2 cellular contexts compared by ENCODE assay signal in the genomic region with DNA sequence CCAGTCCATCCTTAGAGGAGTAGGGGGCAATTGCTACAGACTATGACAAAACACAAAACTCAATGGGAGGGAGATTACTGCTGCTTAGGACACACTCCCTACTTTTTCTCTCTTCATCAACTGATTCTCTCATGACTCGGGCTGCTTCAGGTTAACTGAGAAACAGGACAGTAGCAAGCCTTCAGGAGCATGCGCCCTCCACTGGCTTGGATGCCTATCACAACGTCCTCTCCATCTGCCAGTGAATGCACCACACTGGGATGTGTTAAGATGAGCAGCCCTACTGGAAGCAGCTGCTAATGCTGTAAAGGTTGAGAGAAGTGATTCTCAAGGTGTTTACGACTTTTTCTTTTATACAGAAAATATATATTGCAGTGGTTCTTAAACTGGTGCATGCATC.
TF ChIP-seq lines count a peak whose summit lies in the region.

No MANE protein-coding gene starts in this region.

TF ChIP-seq in GM23338, 12 proteins besides CTCF, POLR2A, EP300 and RAD21 (continues in another document):
- TF ChIP-seq CREB1 (CRISPR knock-in tag; IDR thresholded peaks at IDR 0.05; ENCODE audit: low read depth) (no peak), EZH2 (IDR thresholded peaks at IDR 0.05; ENCODE audit: low read depth, unreplicated experiment) (no peak), EZH2phosphoT487 (IDR thresholded peaks at IDR 0.05; ENCODE audit: unreplicated experiment) (no peak), ZNF114 (CRISPR knock-in tag; IDR thresholded peaks at IDR 0.05) (no peak), STAT1 (IDR thresholded peaks at IDR 0.05; ENCODE audit: unreplicated experiment) (no peak), ZNF331 (CRISPR knock-in tag; IDR thresholded peaks at IDR 0.05; ENCODE audit: low read depth) (no peak), JUNB (IDR thresholded peaks at IDR 0.05; ENCODE audit: unreplicated experiment) (no peak), NANOG (IDR thresholded peaks at IDR 0.05; ENCODE audit: borderline replicate concordance) (no peak), POLR2AphosphoS5 (IDR thresholded peaks at IDR 0.05; ENCODE audit: low read depth) (no peak)
- TF ChIP-seq, protein P1, sequence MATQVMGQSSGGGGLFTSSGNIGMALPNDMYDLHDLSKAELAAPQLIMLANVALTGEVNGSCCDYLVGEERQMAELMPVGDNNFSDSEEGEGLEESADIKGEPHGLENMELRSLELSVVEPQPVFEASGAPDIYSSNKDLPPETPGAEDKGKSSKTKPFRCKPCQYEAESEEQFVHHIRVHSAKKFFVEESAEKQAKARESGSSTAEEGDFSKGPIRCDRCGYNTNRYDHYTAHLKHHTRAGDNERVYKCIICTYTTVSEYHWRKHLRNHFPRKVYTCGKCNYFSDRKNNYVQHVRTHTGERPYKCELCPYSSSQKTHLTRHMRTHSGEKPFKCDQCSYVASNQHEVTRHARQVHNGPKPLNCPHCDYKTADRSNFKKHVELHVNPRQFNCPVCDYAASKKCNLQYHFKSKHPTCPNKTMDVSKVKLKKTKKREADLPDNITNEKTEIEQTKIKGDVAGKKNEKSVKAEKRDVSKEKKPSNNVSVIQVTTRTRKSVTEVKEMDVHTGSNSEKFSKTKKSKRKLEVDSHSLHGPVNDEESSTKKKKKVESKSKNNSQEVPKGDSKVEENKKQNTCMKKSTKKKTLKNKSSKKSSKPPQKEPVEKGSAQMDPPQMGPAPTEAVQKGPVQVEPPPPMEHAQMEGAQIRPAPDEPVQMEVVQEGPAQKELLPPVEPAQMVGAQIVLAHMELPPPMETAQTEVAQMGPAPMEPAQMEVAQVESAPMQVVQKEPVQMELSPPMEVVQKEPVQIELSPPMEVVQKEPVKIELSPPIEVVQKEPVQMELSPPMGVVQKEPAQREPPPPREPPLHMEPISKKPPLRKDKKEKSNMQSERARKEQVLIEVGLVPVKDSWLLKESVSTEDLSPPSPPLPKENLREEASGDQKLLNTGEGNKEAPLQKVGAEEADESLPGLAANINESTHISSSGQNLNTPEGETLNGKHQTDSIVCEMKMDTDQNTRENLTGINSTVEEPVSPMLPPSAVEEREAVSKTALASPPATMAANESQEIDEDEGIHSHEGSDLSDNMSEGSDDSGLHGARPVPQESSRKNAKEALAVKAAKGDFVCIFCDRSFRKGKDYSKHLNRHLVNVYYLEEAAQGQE (IDR thresholded peaks at IDR 0.05; ENCODE audit: unreplicated experiment): no peak
- TF ChIP-seq, protein P2, sequence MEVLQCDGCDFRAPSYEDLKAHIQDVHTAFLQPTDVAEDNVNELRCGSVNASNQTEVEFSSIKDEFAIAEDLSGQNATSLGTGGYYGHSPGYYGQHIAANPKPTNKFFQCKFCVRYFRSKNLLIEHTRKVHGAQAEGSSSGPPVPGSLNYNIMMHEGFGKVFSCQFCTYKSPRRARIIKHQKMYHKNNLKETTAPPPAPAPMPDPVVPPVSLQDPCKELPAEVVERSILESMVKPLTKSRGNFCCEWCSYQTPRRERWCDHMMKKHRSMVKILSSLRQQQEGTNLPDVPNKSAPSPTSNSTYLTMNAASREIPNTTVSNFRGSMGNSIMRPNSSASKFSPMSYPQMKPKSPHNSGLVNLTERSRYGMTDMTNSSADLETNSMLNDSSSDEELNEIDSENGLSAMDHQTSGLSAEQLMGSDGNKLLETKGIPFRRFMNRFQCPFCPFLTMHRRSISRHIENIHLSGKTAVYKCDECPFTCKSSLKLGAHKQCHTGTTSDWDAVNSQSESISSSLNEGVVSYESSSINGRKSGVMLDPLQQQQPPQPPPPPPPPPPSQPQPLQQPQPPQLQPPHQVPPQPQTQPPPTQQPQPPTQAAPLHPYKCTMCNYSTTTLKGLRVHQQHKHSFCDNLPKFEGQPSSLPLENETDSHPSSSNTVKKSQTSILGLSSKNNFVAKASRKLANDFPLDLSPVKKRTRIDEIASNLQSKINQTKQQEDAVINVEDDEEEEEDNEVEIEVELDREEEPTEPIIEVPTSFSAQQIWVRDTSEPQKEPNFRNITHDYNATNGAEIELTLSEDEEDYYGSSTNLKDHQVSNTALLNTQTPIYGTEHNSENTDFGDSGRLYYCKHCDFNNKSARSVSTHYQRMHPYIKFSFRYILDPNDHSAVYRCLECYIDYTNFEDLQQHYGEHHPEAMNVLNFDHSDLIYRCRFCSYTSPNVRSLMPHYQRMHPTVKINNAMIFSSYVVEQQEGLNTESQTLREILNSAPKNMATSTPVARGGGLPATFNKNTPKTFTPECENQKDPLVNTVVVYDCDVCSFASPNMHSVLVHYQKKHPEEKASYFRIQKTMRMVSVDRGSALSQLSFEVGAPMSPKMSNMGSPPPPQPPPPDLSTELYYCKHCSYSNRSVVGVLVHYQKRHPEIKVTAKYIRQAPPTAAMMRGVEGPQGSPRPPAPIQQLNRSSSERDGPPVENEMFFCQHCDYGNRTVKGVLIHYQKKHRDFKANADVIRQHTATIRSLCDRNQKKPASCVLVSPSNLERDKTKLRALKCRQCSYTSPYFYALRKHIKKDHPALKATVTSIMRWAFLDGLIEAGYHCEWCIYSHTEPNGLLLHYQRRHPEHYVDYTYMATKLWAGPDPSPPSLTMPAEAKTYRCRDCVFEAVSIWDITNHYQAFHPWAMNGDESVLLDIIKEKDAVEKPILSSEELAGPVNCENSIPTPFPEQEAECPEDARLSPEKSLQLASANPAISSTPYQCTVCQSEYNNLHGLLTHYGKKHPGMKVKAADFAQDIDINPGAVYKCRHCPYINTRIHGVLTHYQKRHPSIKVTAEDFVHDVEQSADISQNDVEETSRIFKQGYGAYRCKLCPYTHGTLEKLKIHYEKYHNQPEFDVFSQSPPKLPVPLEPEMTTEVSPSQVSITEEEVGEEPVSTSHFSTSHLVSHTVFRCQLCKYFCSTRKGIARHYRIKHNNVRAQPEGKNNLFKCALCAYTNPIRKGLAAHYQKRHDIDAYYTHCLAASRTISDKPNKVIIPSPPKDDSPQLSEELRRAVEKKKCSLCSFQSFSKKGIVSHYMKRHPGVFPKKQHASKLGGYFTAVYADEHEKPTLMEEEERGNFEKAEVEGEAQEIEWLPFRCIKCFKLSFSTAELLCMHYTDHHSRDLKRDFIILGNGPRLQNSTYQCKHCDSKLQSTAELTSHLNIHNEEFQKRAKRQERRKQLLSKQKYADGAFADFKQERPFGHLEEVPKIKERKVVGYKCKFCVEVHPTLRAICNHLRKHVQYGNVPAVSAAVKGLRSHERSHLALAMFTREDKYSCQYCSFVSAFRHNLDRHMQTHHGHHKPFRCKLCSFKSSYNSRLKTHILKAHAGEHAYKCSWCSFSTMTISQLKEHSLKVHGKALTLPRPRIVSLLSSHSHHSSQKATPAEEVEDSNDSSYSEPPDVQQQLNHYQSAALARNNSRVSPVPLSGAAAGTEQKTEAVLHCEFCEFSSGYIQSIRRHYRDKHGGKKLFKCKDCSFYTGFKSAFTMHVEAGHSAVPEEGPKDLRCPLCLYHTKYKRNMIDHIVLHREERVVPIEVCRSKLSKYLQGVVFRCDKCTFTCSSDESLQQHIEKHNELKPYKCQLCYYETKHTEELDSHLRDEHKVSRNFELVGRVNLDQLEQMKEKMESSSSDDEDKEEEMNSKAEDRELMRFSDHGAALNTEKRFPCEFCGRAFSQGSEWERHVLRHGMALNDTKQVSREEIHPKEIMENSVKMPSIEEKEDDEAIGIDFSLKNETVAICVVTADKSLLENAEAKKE (CRISPR knock-in tag; IDR thresholded peaks at IDR 0.05): no peak

TF ChIP-seq in K562, 482 proteins besides CTCF, POLR2A, EP300 and RAD21:
- TF ChIP-seq, protein P3, sequence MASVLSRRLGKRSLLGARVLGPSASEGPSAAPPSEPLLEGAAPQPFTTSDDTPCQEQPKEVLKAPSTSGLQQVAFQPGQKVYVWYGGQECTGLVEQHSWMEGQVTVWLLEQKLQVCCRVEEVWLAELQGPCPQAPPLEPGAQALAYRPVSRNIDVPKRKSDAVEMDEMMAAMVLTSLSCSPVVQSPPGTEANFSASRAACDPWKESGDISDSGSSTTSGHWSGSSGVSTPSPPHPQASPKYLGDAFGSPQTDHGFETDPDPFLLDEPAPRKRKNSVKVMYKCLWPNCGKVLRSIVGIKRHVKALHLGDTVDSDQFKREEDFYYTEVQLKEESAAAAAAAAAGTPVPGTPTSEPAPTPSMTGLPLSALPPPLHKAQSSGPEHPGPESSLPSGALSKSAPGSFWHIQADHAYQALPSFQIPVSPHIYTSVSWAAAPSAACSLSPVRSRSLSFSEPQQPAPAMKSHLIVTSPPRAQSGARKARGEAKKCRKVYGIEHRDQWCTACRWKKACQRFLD (CRISPR knock-in tag; IDR thresholded peaks at IDR 0.05): no peak
- TF ChIP-seq MTA3 (IDR thresholded peaks at IDR 0.05; ENCODE audit: borderline replicate concordance) (no peak), SETDB1 (IDR thresholded peaks at IDR 0.05; ENCODE audit: low read length) (no peak), ZNF780A (CRISPR knock-in tag; IDR thresholded peaks at IDR 0.05) (no peak), YBX1 (IDR thresholded peaks at IDR 0.05) (no peak), ATF7 (IDR thresholded peaks at IDR 0.05) (no peak), NR4A1 (CRISPR knock-in tag; IDR thresholded peaks at IDR 0.05) (no peak), NR4A1 (tag; IDR thresholded peaks at IDR 0.05) (no peak), POLR2AphosphoS2 (IDR thresholded peaks at IDR 0.05; ENCODE audit: low read length) (no peak), HMG20A (CRISPR knock-in tag; conservative IDR thresholded peaks at IDR 0.05) (no peak), MTF1 (CRISPR knock-in tag; IDR thresholded peaks at IDR 0.05; ENCODE audit: borderline replicate concordance) (no peak), DNMT1 (IDR thresholded peaks at IDR 0.05) (no peak), ZNF707 (CRISPR knock-in tag; conservative IDR thresholded peaks at IDR 0.05) (no peak)
- TF ChIP-seq, protein P4, sequence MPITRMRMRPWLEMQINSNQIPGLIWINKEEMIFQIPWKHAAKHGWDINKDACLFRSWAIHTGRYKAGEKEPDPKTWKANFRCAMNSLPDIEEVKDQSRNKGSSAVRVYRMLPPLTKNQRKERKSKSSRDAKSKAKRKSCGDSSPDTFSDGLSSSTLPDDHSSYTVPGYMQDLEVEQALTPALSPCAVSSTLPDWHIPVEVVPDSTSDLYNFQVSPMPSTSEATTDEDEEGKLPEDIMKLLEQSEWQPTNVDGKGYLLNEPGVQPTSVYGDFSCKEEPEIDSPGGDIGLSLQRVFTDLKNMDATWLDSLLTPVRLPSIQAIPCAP (CRISPR knock-in tag; IDR thresholded peaks at IDR 0.05; ENCODE audit: borderline replicate concordance): no peak
- TF ChIP-seq, protein P5, sequence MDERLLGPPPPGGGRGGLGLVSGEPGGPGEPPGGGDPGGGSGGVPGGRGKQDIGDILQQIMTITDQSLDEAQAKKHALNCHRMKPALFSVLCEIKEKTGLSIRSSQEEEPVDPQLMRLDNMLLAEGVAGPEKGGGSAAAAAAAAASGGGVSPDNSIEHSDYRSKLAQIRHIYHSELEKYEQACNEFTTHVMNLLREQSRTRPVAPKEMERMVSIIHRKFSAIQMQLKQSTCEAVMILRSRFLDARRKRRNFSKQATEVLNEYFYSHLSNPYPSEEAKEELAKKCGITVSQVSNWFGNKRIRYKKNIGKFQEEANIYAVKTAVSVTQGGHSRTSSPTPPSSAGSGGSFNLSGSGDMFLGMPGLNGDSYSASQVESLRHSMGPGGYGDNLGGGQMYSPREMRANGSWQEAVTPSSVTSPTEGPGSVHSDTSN (CRISPR knock-in tag; IDR thresholded peaks at IDR 0.05; ENCODE audit: low read depth): no peak
- TF ChIP-seq, protein P5 (tag; conservative IDR thresholded peaks at IDR 0.05; ENCODE audit: low read depth): no peak
- TF ChIP-seq, protein P6, sequence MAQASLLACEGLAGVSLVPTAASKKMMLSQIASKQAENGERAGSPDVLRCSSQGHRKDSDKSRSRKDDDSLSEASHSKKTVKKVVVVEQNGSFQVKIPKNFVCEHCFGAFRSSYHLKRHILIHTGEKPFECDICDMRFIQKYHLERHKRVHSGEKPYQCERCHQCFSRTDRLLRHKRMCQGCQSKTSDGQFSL (CRISPR knock-in tag; IDR thresholded peaks at IDR 0.05): no peak
- TF ChIP-seq, protein P6 (tag; IDR thresholded peaks at IDR 0.05): no peak
- TF ChIP-seq, protein P7, sequence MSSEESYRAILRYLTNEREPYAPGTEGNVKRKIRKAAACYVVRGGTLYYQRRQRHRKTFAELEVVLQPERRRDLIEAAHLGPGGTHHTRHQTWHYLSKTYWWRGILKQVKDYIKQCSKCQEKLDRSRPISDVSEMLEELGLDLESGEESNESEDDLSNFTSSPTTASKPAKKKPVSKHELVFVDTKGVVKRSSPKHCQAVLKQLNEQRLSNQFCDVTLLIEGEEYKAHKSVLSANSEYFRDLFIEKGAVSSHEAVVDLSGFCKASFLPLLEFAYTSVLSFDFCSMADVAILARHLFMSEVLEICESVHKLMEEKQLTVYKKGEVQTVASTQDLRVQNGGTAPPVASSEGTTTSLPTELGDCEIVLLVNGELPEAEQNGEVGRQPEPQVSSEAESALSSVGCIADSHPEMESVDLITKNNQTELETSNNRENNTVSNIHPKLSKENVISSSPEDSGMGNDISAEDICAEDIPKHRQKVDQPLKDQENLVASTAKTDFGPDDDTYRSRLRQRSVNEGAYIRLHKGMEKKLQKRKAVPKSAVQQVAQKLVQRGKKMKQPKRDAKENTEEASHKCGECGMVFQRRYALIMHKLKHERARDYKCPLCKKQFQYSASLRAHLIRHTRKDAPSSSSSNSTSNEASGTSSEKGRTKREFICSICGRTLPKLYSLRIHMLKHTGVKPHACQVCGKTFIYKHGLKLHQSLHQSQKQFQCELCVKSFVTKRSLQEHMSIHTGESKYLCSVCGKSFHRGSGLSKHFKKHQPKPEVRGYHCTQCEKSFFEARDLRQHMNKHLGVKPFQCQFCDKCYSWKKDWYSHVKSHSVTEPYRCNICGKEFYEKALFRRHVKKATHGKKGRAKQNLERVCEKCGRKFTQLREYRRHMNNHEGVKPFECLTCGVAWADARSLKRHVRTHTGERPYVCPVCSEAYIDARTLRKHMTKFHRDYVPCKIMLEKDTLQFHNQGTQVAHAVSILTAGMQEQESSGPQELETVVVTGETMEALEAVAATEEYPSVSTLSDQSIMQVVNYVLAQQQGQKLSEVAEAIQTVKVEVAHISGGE (CRISPR knock-in tag; IDR thresholded peaks at IDR 0.05): no peak
